ENCODE assay signal across 15 cellular contexts in the genomic region with DNA sequence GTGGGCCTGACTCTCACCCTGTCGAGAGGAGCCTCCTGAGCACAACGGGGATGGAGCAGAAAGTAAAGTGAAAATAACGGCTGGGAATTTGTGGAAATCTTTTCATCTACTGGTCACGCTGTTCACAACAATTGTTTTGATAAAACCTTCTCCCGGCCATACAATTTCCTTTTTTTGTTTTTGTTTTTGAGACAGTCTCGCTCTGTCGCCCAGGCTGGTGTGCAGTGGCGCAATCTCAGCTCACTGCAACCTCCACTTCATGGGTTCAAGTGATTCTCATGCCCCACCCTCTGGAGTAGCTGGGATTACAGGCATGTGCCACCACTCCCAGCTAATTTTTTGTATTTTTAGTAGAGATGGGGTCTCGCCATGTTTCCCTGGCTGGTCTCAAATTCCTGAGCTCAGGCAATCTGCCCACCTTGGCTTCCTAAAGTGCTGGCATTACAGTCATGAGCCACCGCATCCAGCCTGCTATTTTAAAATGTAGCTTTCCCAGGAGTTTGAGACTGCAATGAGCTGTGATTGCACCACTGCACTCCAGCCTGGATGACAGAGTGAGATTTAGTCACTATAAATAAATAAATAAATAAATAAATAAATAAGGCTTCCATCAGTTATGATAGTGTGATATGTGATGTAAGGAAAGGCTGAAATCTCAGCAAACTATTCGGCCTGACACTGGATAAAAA.
A peak's percentile ranks its signal among the peaks of the same experiment; 100 is the strongest.
DNase-seq lines count a peak whose midpoint lies in the region; ATAC-seq and TF ChIP-seq lines count a peak whose summit lies in the region.
"Had no signal": no experiment of that assay in that cellular context is flagged by ENCODE, and none has a peak within 500 bp of the region (broad histone marks: within the 10 kb centered on the region; RNA-seq: fewer than 3 reads in every experiment).

No MANE protein-coding gene starts in this region.

- H3K4me2 ChIP-seq in mesenchymal stem cell (ENCODE audit: low read length, poor library complexity, severe bottlenecking) (no peak overlapping the region), neuronal stem cell (ENCODE audit: insufficient read depth, low read length, poor library complexity, severe bottlenecking) (no peak overlapping the region)
- H3K4me2 ChIP-seq: hepatocyte, neural progenitor cell had no signal

- H3K27me3 Mint-ChIP-seq in CD14-positive monocyte (ENCODE audit: low read depth in 3 of 3) (peaks cover 0 to 1% (median 0%) of the 10 kb centered on the region in 3 donors), T-helper 17 cell (no peaks in the 10 kb centered on the region)
- H3K27me3 Mint-ChIP-seq in CD8-positive, alpha-beta memory T cell, result no peaks in the 10 kb centered on the region

- H3K36me3 Mint-ChIP-seq in CD14-positive monocyte, result peaks cover 0 to 3% of the 10 kb centered on the region in 2 donors
- H3K36me3 Mint-ChIP-seq in CD8-positive, alpha-beta memory T cell, result peaks cover 0 to 7% (median 0%) of the 10 kb centered on the region in 3 donors
- H3K36me3 Mint-ChIP-seq in T-helper 17 cell (ENCODE audit: low read depth), result no peaks in the 10 kb centered on the region
- H3K36me3 Mint-ChIP-seq: neural progenitor cell had no signal

- H3K27ac ChIP-seq in CD8-positive, alpha-beta memory T cell (ENCODE audit: low read depth, low read length), result no peak overlapping the region
- H3K27ac ChIP-seq in mesenchymal stem cell (ENCODE audit: low read length, poor library complexity, severe bottlenecking), result no peak overlapping the region
- no peak overlapping the region for H3K27ac ChIP-seq in neuronal stem cell (replicated peaks; ENCODE audit: low read length)
- H3K27ac ChIP-seq: esophagus muscularis mucosa, hepatocyte, neural progenitor cell had no signal

- POLR2A ChIA-PET in CD8-positive, alpha-beta memory T cell (lab: Charles Lee), result interaction anchor here (0.7 to 1.0 kb wide), 2 partner anchors 10 to 47 kb away, joined by 3 to 5 read pairs; no protein-coding TSS in a partner anchor

- H3K9ac ChIP-seq in mesenchymal stem cell (ENCODE audit: low read length) (no peak overlapping the region), neuronal stem cell (ENCODE audit: low read depth, low read length, poor library complexity) (no peak overlapping the region)
- H3K9ac ChIP-seq: neural progenitor cell had no signal

- H3K27ac Mint-ChIP-seq in CD14-positive monocyte, result peak overlapping the region; percentile 88 to 97 (median 95)
- peak overlapping the region in 6 of 8 donors; percentile 80 to 91 (median 87) for H3K27ac Mint-ChIP-seq in CD8-positive, alpha-beta memory T cell
- H3K27ac Mint-ChIP-seq in T-helper 17 cell, result peak overlapping the region; percentile 57
- H3K27ac Mint-ChIP-seq: neural progenitor cell had no signal

- ATAC-seq in T-helper 17 cell (peak; percentile 16), HG02981 (IDR thresholded peaks at IDR 0.05; ENCODE audit: unreplicated experiment) (no peak)
- ATAC-seq: left lobe of liver, Panc1 had no signal

- H3K18ac ChIP-seq in mesenchymal stem cell (ENCODE audit: low read depth in 1 of 2, low read length in 2 of 2), result no peak overlapping the region
- H3K18ac ChIP-seq in neuronal stem cell (ENCODE audit: low read length), result no peak overlapping the region

- H3K79me1 ChIP-seq in mesenchymal stem cell (replicated peaks; ENCODE audit: low read length, poor library complexity, severe bottlenecking) (no peaks in the 10 kb centered on the region), neuronal stem cell (ENCODE audit: low read depth, low read length) (no peaks in the 10 kb centered on the region)

- no peak for TF ChIP-seq CTCF in CD14-positive monocyte (IDR thresholded peaks at IDR 0.05)

- peak overlapping the region; percentile 65 to 79 for H3K4me3 Mint-ChIP-seq in CD14-positive monocyte
- peak overlapping the region in 6 of 7 donors; percentile 60 to 85 (median 82) for H3K4me3 Mint-ChIP-seq in CD8-positive, alpha-beta memory T cell
- H3K4me3 Mint-ChIP-seq in T-helper 17 cell, result peak overlapping the region; percentile 79
- H3K4me3 Mint-ChIP-seq: neural progenitor cell had no signal

- no peaks in the 10 kb centered on the region for H3K9me3 ChIP-seq in CD8-positive, alpha-beta memory T cell (ENCODE audit: low read length)
- H3K9me3 ChIP-seq in T-helper 17 cell (ENCODE audit: control insufficient read depth, low read length, poor library complexity, severe bottlenecking), result no peaks in the 10 kb centered on the region
- H3K9me3 ChIP-seq in mesenchymal stem cell (ENCODE audit: control insufficient read depth, low read length), result no peaks in the 10 kb centered on the region
- H3K9me3 ChIP-seq in neuronal stem cell (replicated peaks in 1 of 2; ENCODE audit: control insufficient read depth in 2 of 2, insufficient read depth in 1 of 2, low read depth in 1 of 2, low read length in 2 of 2), result no peaks in the 10 kb centered on the region
- H3K9me3 ChIP-seq: esophagus muscularis mucosa had no signal

- no peak overlapping the region for H2BK120ac ChIP-seq in mesenchymal stem cell (ENCODE audit: low read depth, low read length)
- no peak overlapping the region for H2BK120ac ChIP-seq in neuronal stem cell (ENCODE audit: low read depth, low read length)

- no peak overlapping the region for H2BK15ac ChIP-seq in mesenchymal stem cell (ENCODE audit: low read depth, poor library complexity, severe bottlenecking)
- no peak overlapping the region for H2BK15ac ChIP-seq in neuronal stem cell (ENCODE audit: low read length)

- H2AK5ac ChIP-seq in mesenchymal stem cell (ENCODE audit: low read length, severe bottlenecking) (no peak overlapping the region), neuronal stem cell (ENCODE audit: low read depth, low read length) (no peak overlapping the region)

- H3K23ac ChIP-seq in mesenchymal stem cell (ENCODE audit: low read length in 2 of 2) (no peak overlapping the region), neuronal stem cell (ENCODE audit: low read depth, low read length, poor library complexity) (no peak overlapping the region)

- H2AFZ ChIP-seq in mesenchymal stem cell (ENCODE audit: low read depth, low read length) (no peak overlapping the region), neuronal stem cell (ENCODE audit: low read length) (no peak overlapping the region)
- H2AFZ ChIP-seq: hepatocyte, neural progenitor cell had no signal

- 95% methylated on average over 11 of the region's 11 CpGs for WGBS in mesenchymal stem cell
- WGBS in neuronal stem cell (ENCODE audit: extremely low coverage in 2 of 2, insufficient read length in 2 of 2, insufficient replicate concordance in 1 of 2), 2 donors, result no CpG with 5 or more reads among the region's 11 CpGs

- peak overlapping the region; percentile 25 for H3K4me3 ChIP-seq in CD8-positive, alpha-beta memory T cell (ENCODE audit: low read length)
- no peak overlapping the region for H3K4me3 ChIP-seq in mesenchymal stem cell (ENCODE audit: insufficient read depth in 1 of 2, low read depth in 1 of 2, low read length in 2 of 2)
- H3K4me3 ChIP-seq in neuronal stem cell (ENCODE audit: low read length in 2 of 2), result no peak overlapping the region
- H3K4me3 ChIP-seq: esophagus muscularis mucosa, hepatocyte, neural progenitor cell had no signal

- peak overlapping the region in 1 of 2 experiments; percentile 63 for H2BK12ac ChIP-seq in mesenchymal stem cell (ENCODE audit: low read length in 2 of 2)
- H2BK12ac ChIP-seq in neuronal stem cell (ENCODE audit: low read length), result no peak overlapping the region

- no peaks in the 10 kb centered on the region for H3K27me3 ChIP-seq in CD8-positive, alpha-beta memory T cell (ENCODE audit: insufficient read depth, low read length, poor library complexity, severe bottlenecking)
- H3K27me3 ChIP-seq in mesenchymal stem cell (ENCODE audit: control insufficient read depth in 1 of 2, insufficient read depth in 1 of 2, low read length in 2 of 2) (no peaks in the 10 kb centered on the region), neuronal stem cell (ENCODE audit: control insufficient read depth in 3 of 3, insufficient read depth in 3 of 3, low read depth in 1 of 3, low read length in 3 of 3) (no peaks in the 10 kb centered on the region)
- H3K27me3 ChIP-seq: esophagus muscularis mucosa, hepatocyte, neural progenitor cell had no signal

- peaks cover 24% of the 10 kb centered on the region for H3K4me1 ChIP-seq in CD8-positive, alpha-beta memory T cell (ENCODE audit: insufficient read depth, low read length)
- H3K4me1 ChIP-seq in mesenchymal stem cell (ENCODE audit: control insufficient read depth, insufficient read depth, low read depth, low read length) (peaks cover 4% of the 10 kb centered on the region), neuronal stem cell (ENCODE audit: control insufficient read depth in 2 of 2, insufficient read depth in 1 of 2, low read depth in 1 of 2, low read length in 2 of 2) (peaks cover 0 to 3% of the 10 kb centered on the region in 2 donors)
- H3K4me1 ChIP-seq: esophagus muscularis mucosa had no signal

- H3K4ac ChIP-seq in mesenchymal stem cell (ENCODE audit: low read depth in 1 of 2, low read length in 2 of 2), result no peak overlapping the region
- H3K4ac ChIP-seq in neuronal stem cell (ENCODE audit: low read length), result no peak overlapping the region

- no peak for DNase-seq in CD14-positive monocyte (ENCODE audit: low spot score)
- no peak for DNase-seq in CD8-positive, alpha-beta memory T cell
- no peak for DNase-seq in T-helper 17 cell
- DNase-seq in mesenchymal stem cell, result no peak
- DNase-seq in pons (ENCODE audit: low spot score), result no peak
- DNase-seq in neuronal stem cell (ENCODE audit: low spot score), result no peak
- DNase-seq in posterior cingulate gyrus, result no peak
- DNase-seq: NCI-H1048, T-helper 9 cell had no signal

- intact Hi-C loops in CD14-positive monocyte (cut with micrococcal nuclease) (no loop called here), posterior cingulate gyrus (cut with DNase I) (no loop called here)

- peaks cover 0 to 4% (median 0%) of the 10 kb centered on the region in 7 donors for H3K9me3 Mint-ChIP-seq in CD14-positive monocyte
- no peaks in the 10 kb centered on the region for H3K9me3 Mint-ChIP-seq in CD8-positive, alpha-beta memory T cell
- H3K9me3 Mint-ChIP-seq: neural progenitor cell had no signal

- CTCF ChIA-PET in CD8-positive, alpha-beta memory T cell (lab: Charles Lee), result interaction anchor here (1.0 to 1.3 kb wide), 3 partner anchors 69 to 658 kb away, joined by 3 read pairs; partner anchors contain the start of gene PTGER4

- H4K8ac ChIP-seq in mesenchymal stem cell (ENCODE audit: low read length) (peak overlapping the region; percentile 19), neuronal stem cell (ENCODE audit: low read depth, low read length) (no peak overlapping the region)

- H4K91ac ChIP-seq in mesenchymal stem cell (ENCODE audit: low read length) (no peak overlapping the region), neuronal stem cell (ENCODE audit: low read depth, low read length, poor library complexity) (no peak overlapping the region)

- no peaks in the 10 kb centered on the region for H3K36me3 ChIP-seq in CD8-positive, alpha-beta memory T cell (ENCODE audit: insufficient read depth, low read length)
- H3K36me3 ChIP-seq in mesenchymal stem cell (ENCODE audit: control insufficient read depth in 1 of 2, insufficient read depth in 2 of 2, low read depth in 1 of 2, low read length in 2 of 2) (no peaks in the 10 kb centered on the region), neuronal stem cell (replicated peaks in 1 of 2; ENCODE audit: control insufficient read depth in 2 of 2, insufficient read depth in 2 of 2, low read length in 2 of 2) (no peaks in the 10 kb centered on the region)
- H3K36me3 ChIP-seq: esophagus muscularis mucosa, neural progenitor cell had no signal

- peaks cover 47% of the 10 kb centered on the region for H3K4me1 Mint-ChIP-seq in CD14-positive monocyte
- H3K4me1 Mint-ChIP-seq in CD8-positive, alpha-beta memory T cell, result peaks cover 31 to 65% (median 64%) of the 10 kb centered on the region in 3 donors
- H3K4me1 Mint-ChIP-seq in T-helper 17 cell, result peaks cover 24% of the 10 kb centered on the region

- H2BK5ac ChIP-seq in mesenchymal stem cell (ENCODE audit: low read depth, low read length, poor library complexity, severe bottlenecking) (no peak overlapping the region), neuronal stem cell (ENCODE audit: low read length) (no peak overlapping the region)

- H3K14ac ChIP-seq in mesenchymal stem cell (ENCODE audit: low read length in 2 of 2), result no peak overlapping the region
- no peak overlapping the region for H3K14ac ChIP-seq in neuronal stem cell (ENCODE audit: low read length)
